In genomic region chr1:89310505-89310904, GRCh38 we compare ENCODE assay signal across 1 cellular context.
TF ChIP-seq lines count a peak whose summit lies in the region.

No MANE protein-coding gene starts in this region.

TF ChIP-seq in GM23338, 12 proteins besides CTCF, POLR2A, EP300 and RAD21 (continued from another document):
- TF ChIP-seq ZNF462 (CRISPR knock-in tag; IDR thresholded peaks at IDR 0.05) = no peak
- no peak for TF ChIP-seq EZH2phosphoT487 (IDR thresholded peaks at IDR 0.05; ENCODE audit: unreplicated experiment)
- TF ChIP-seq ZNF331 (CRISPR knock-in tag; IDR thresholded peaks at IDR 0.05; ENCODE audit: low read depth) = no peak
- no peak for TF ChIP-seq POLR2AphosphoS5 (IDR thresholded peaks at IDR 0.05; ENCODE audit: low read depth)
- TF ChIP-seq, protein P1, sequence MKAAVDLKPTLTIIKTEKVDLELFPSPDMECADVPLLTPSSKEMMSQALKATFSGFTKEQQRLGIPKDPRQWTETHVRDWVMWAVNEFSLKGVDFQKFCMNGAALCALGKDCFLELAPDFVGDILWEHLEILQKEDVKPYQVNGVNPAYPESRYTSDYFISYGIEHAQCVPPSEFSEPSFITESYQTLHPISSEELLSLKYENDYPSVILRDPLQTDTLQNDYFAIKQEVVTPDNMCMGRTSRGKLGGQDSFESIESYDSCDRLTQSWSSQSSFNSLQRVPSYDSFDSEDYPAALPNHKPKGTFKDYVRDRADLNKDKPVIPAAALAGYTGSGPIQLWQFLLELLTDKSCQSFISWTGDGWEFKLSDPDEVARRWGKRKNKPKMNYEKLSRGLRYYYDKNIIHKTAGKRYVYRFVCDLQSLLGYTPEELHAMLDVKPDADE (IDR thresholded peaks at IDR 0.05) = no peak
